Comparison of ENCODE assay signal across 7 cellular contexts in genomic region chr17:19306160-19307111, GRCh38. TPM values are rescaled to one million over a fixed set of nuclear protein-coding genes. Genes with fewer than 3 reads are reported as not detected.
DNase-seq lines count a peak whose midpoint lies in the region; ATAC-seq and TF ChIP-seq lines count a peak whose summit lies in the region.

No MANE protein-coding gene starts in this region.

- H3K27ac Mint-ChIP-seq in endodermal cell = no peak overlapping the region

- H3K4me3 ChIP-seq in OCI-LY7 (ENCODE audit: low read depth, low read length, poor library complexity, severe bottlenecking) (peak overlapping the region; percentile 49), endodermal cell (ENCODE audit: low read length) (no peak overlapping the region), thymus (ENCODE audit: low read length) (no peak overlapping the region)

- H3K4me1 Mint-ChIP-seq in endodermal cell = no peaks in the 10 kb centered on the region

- DNase-seq in OCI-LY7 (ENCODE audit: low spot score) = peak; percentile 98
- peak; percentile 31 for DNase-seq in endodermal cell
- no peak for DNase-seq in mucosa of gallbladder (ENCODE audit: low spot score)
- DNase-seq in NCI-H446 treated with DMSO at 0.1 percent for 48 hours (lab: John Stamatoyannopoulos, UW) = no peak

- H3K36me3 Mint-ChIP-seq in endodermal cell (ENCODE audit: low read depth) = peaks cover 15% of the 10 kb centered on the region

- H3K4me3 Mint-ChIP-seq in endodermal cell = no peak overlapping the region

- H3K9me2 ChIP-seq in OCI-LY7 (ENCODE audit: insufficient read depth, low read length) = no peaks in the 10 kb centered on the region

- H3K27me3 ChIP-seq in endodermal cell (ENCODE audit: control insufficient read depth, insufficient read depth, low read length, poor library complexity, severe bottlenecking) (no peaks in the 10 kb centered on the region), thymus (ENCODE audit: control insufficient read depth, insufficient read depth) (peaks cover 37% of the 10 kb centered on the region)

- H3K36me3 ChIP-seq in OCI-LY7 (ENCODE audit: insufficient read depth, low read length) (no peaks in the 10 kb centered on the region), endodermal cell (ENCODE audit: control insufficient read depth, insufficient read depth, low read length) (peaks cover 8% of the 10 kb centered on the region), thymus (ENCODE audit: control insufficient read depth, insufficient read depth) (no peaks in the 10 kb centered on the region)

- H3K9ac ChIP-seq in endodermal cell (ENCODE audit: extremely low read depth, low read length, poor library complexity, severe bottlenecking) = no peak overlapping the region

- peaks cover 13% of the 10 kb centered on the region for H4K20me1 ChIP-seq in OCI-LY7 (ENCODE audit: insufficient read depth, low read length)

- intact Hi-C loops in OCI-LY7 (cut with micrococcal nuclease; ENCODE audit: unreplicated experiment) = loop anchor here (2.0 to 5.0 kb wide), 2 partner anchors 62 to 156 kb away; no protein-coding TSS in a partner anchor

- H3K4me1 ChIP-seq in OCI-LY7 (ENCODE audit: insufficient read depth, low read length, poor library complexity, severe bottlenecking) = peaks cover 92% of the 10 kb centered on the region
- H3K4me1 ChIP-seq in endodermal cell (ENCODE audit: control insufficient read depth, insufficient read depth, low read length) = no peaks in the 10 kb centered on the region
- H3K4me1 ChIP-seq in thymus (ENCODE audit: control insufficient read depth, insufficient read depth, low read length) = peaks cover 21% of the 10 kb centered on the region

- no peaks in the 10 kb centered on the region for H3K9me3 ChIP-seq in OCI-LY7 (ENCODE audit: low read length)
- no peaks in the 10 kb centered on the region for H3K9me3 ChIP-seq in endodermal cell (ENCODE audit: control insufficient read depth, low read length)
- no peaks in the 10 kb centered on the region for H3K9me3 ChIP-seq in thymus (ENCODE audit: control insufficient read depth)

- peak overlapping the region; percentile 82 for H3K4me2 ChIP-seq in OCI-LY7 (ENCODE audit: low read length)

- no peaks in the 10 kb centered on the region for H3K79me2 ChIP-seq in OCI-LY7 (ENCODE audit: insufficient read depth, low read depth, low read length)

- no peak overlapping the region for H2AFZ ChIP-seq in OCI-LY7 (ENCODE audit: low read length)

- POLR2A ChIA-PET in OCI-LY7 (lab: Charles Lee) = interaction anchor here (0.5 to 1.8 kb wide), 8 partner anchors 9 to 68 kb away, joined by 3 to 6 read pairs (median 4); no protein-coding TSS in a partner anchor

- no peak for TF ChIP-seq CTCF in OCI-LY7 (conservative IDR thresholded peaks at IDR 0.05; ENCODE audit: low read length)
- TF ChIP-seq CTCF in endodermal cell (conservative IDR thresholded peaks at IDR 0.05) = no peak

- H3K27ac ChIP-seq in OCI-LY7 (ENCODE audit: low read depth, low read length, poor library complexity, severe bottlenecking) = peak overlapping the region; percentile 84
- H3K27ac ChIP-seq in endodermal cell (ENCODE audit: low read depth, low read length) = no peak overlapping the region
- peak overlapping the region; percentile 36 for H3K27ac ChIP-seq in thymus (ENCODE audit: low read depth)

- WGBS in endodermal cell (ENCODE audit: insufficient coverage in 1 of 2, insufficient read length in 1 of 2), 2 experiments = 92 to 96% methylated on average over 10 of the region's 10 CpGs
- WGBS in thymus = 4% methylated on average over 10 of the region's 10 CpGs

- no peaks in the 10 kb centered on the region for H3K9me3 Mint-ChIP-seq in endodermal cell

- TSS peak; percentile 92 for BruUV-seq in OCI-LY7 (replicated peaks; lab: Mats Ljungman, UMichigan)

- ATAC-seq in GM18909 (IDR thresholded peaks at IDR 0.05; ENCODE audit: poor library complexity, unreplicated experiment) = peak; percentile 94
- ATAC-seq in HG02840 (IDR thresholded peaks at IDR 0.05; ENCODE audit: low FRiP score, unreplicated experiment) = peak; percentile 80

- H3K27me3 Mint-ChIP-seq in endodermal cell (ENCODE audit: insufficient read depth) = no peaks in the 10 kb centered on the region

- CTCF ChIA-PET in OCI-LY7 (lab: Charles Lee; ENCODE audit: unreplicated experiment) = no interaction called here

RNA-seq across cellular contexts. Expression of gene B9D1, which starts 56.1 kb away (rescaled TPM):
- total RNA-seq in OCI-LY7 (2014; rRNA removed; shearing (Covaris generic)) = 35.8 and 38.1 TPM in 2 replicates
- total RNA-seq in OCI-LY7 (2022) (21.1 and 24.1 TPM in 2 replicates), endodermal cell (10 to 100 TPM; 37.7 to 42.8 TPM), mucosa of gallbladder (25.3 TPM)
- 28.5 TPM for polyA plus RNA-seq in endodermal cell (2013, experiment 1 of 2)
- 25.0 TPM for polyA plus RNA-seq in endodermal cell (2013, experiment 2 of 2)
- 6.4 TPM for polyA plus RNA-seq in thymus

Comparison
In these comparisons a context has a peak if more than half of its experiments do, and no peak if none do; other contexts are left out.
1. DNase-seq: peak in OCI-LY7 (single experiment) and endodermal cell (single experiment); none in mucosa of gallbladder (single experiment) and NCI-H446 treated with DMSO at 0.1 percent for 48 hours (single experiment).